Comparison of ENCODE assay signal across 2 cellular contexts in genomic region chr2:224379986-224380385, GRCh38.
TF ChIP-seq lines count a peak whose summit lies in the region.

No MANE protein-coding gene starts in this region.

TF ChIP-seq in liver, 16 proteins besides CTCF, POLR2A, EP300 and RAD21 (continued from another document):
- TF ChIP-seq ZBTB33 (IDR thresholded peaks at IDR 0.05) (no peak), REST (IDR thresholded peaks at IDR 0.05) (no peak), JUND (IDR thresholded peaks at IDR 0.05) (no peak), HNF4A (conservative IDR thresholded peaks at IDR 0.05) (no peak), RXRA (IDR thresholded peaks at IDR 0.05) (no peak), TAF1 (conservative IDR thresholded peaks at IDR 0.05) (no peak), HNF4G (IDR thresholded peaks at IDR 0.05) (no peak), FOXA2 (IDR thresholded peaks at IDR 0.05) (no peak), YY1 (IDR thresholded peaks at IDR 0.05) (no peak), NR2F2 (IDR thresholded peaks at IDR 0.05) (no peak), EGR1 (IDR thresholded peaks at IDR 0.05; ENCODE audit: low read depth in 2 of 2) (no peak)
- TF ChIP-seq, protein P1, sequence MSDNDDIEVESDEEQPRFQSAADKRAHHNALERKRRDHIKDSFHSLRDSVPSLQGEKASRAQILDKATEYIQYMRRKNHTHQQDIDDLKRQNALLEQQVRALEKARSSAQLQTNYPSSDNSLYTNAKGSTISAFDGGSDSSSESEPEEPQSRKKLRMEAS (IDR thresholded peaks at IDR 0.05), result no peak

TF ChIP-seq in HepG2, 621 proteins besides CTCF, POLR2A, EP300 and RAD21 (continued from another document):
- TF ChIP-seq, protein P2, sequence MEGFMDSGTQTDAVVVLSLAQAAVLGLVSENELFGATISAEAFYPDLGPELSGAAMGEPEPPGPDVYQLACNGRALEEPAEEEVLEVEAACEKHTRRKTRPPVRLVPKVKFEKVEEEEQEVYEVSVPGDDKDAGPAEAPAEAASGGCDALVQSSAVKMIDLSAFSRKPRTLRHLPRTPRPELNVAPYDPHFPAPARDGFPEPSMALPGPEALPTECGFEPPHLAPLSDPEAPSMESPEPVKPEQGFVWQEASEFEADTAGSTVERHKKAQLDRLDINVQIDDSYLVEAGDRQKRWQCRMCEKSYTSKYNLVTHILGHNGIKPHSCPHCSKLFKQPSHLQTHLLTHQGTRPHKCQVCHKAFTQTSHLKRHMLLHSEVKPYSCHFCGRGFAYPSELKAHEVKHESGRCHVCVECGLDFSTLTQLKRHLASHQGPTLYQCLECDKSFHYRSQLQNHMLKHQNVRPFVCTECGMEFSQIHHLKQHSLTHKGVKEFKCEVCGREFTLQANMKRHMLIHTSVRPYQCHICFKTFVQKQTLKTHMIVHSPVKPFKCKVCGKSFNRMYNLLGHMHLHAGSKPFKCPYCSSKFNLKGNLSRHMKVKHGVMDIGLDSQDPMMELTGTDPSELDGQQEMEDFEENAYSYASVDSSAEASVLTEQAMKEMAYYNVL (CRISPR knock-in tag; IDR thresholded peaks at IDR 0.05; ENCODE audit: borderline replicate concordance), result no peak
- TF ChIP-seq ZC3H13 (CRISPR knock-in tag; IDR thresholded peaks at IDR 0.05) (no peak), ZNF891 (CRISPR knock-in tag; IDR thresholded peaks at IDR 0.05) (no peak), ZNF570 (CRISPR knock-in tag; IDR thresholded peaks at IDR 0.05; ENCODE audit: borderline replicate concordance) (no peak), SOX5 (CRISPR knock-in tag; IDR thresholded peaks at IDR 0.05; ENCODE audit: borderline replicate concordance) (no peak), ZNF431 (CRISPR knock-in tag; IDR thresholded peaks at IDR 0.05; ENCODE audit: borderline replicate concordance, low read depth) (no peak), NR2F2 (IDR thresholded peaks at IDR 0.05; ENCODE audit: borderline replicate concordance, low read depth) (no peak), CCDC6 (CRISPR knock-in tag; IDR thresholded peaks at IDR 0.05) (no peak), ZNF451 (CRISPR knock-in tag; IDR thresholded peaks at IDR 0.05) (no peak), ZNF678 (CRISPR knock-in tag; IDR thresholded peaks at IDR 0.05) (no peak), ZNF3 (CRISPR knock-in tag; IDR thresholded peaks at IDR 0.05) (no peak), NFE2 (CRISPR knock-in tag; IDR thresholded peaks at IDR 0.05) (no peak), CEBPG (CRISPR knock-in tag; IDR thresholded peaks at IDR 0.05) (no peak)
